In genomic region chr5:81525690-81526089, GRCh38 we compare ENCODE assay signal across 13 cellular contexts.
DNase-seq lines count a peak whose midpoint lies in the region; ATAC-seq, FAIRE-seq and TF ChIP-seq lines count a peak whose summit lies in the region.
"Had no signal": no experiment of that assay in that cellular context is flagged by ENCODE, and none has a peak within 500 bp of the region (broad histone marks: within the 10 kb centered on the region; RNA-seq: fewer than 3 reads in every experiment).

No MANE protein-coding gene starts in this region.

- H3K4me3 ChIP-seq in foreskin fibroblast (ENCODE audit: low read depth in 1 of 2, low read length in 2 of 2), result no peak overlapping the region
- no peak overlapping the region for H3K4me3 ChIP-seq in spleen

- TF ChIP-seq CTCF in CD14-positive monocyte (IDR thresholded peaks at IDR 0.05) (no peak), foreskin fibroblast (IDR thresholded peaks at IDR 0.05; ENCODE audit: low read depth, low read length) (no peak), spleen (IDR thresholded peaks at IDR 0.05 in 8 of 11, conservative IDR thresholded peaks at IDR 0.05 in 3 of 11) (no peak)

- H3K4me3 Mint-ChIP-seq in CD14-positive monocyte, result no peak overlapping the region
- no peak overlapping the region for H3K4me3 Mint-ChIP-seq in activated T-helper 17 cell treated with anti-CD3 and anti-CD28 coated beads, Interleukin-2, amount 50 U/mL, for 72 hours
- H3K4me3 Mint-ChIP-seq: immature natural killer cell had no signal

- FAIRE-seq in H54 (lab: Jason Lieb, UNC), result peak; percentile 36

- H3K27ac ChIP-seq in spleen, result no peak overlapping the region
- H3K27ac ChIP-seq: foreskin keratinocyte had no signal

- H3K27me3 ChIP-seq in spleen (replicated peaks in 1 of 7), result no peaks in the 10 kb centered on the region
- H3K27me3 ChIP-seq: foreskin keratinocyte had no signal

- H3K36me3 ChIP-seq in spleen, result no peaks in the 10 kb centered on the region

- intact Hi-C loops in CD14-positive monocyte (cut with micrococcal nuclease), result no loop called here
- intact Hi-C loops in spleen (cut with DNase I; ENCODE audit: low total_unique reads), result no loop called here

- peak; percentile 58 for ATAC-seq in activated T-helper 17 cell treated with anti-CD3 and anti-CD28 coated beads, Interleukin-2, amount 50 U/mL, for 72 hours (replicated peaks)
- no peak for ATAC-seq in HG03280 (IDR thresholded peaks at IDR 0.05; ENCODE audit: unreplicated experiment)
- ATAC-seq in GM21737 (IDR thresholded peaks at IDR 0.05; ENCODE audit: unreplicated experiment), result no peak
- ATAC-seq: foreskin keratinocyte, sciatic nerve had no signal

- DNase-seq in CD14-positive monocyte (ENCODE audit: low spot score) (no peak), H54 (ENCODE audit: insufficient read length, low spot score) (no peak), foreskin fibroblast (peak; percentile 5 to 6), spleen (no peak), NCI-H446 treated with DMSO at 0.1 percent for 48 hours (lab: John Stamatoyannopoulos, UW) (no peak)
- DNase-seq: activated CD8-positive, alpha-beta memory T cell treated with anti-CD3 and anti-CD28 coated beads, Interleukin-2, amount 50 U/mL, for 4 hours; foreskin keratinocyte; GOT3; immature natural killer cell had no signal

- no peaks in the 10 kb centered on the region for H3K9me3 Mint-ChIP-seq in CD14-positive monocyte
- H3K9me3 Mint-ChIP-seq in activated T-helper 17 cell treated with anti-CD3 and anti-CD28 coated beads, Interleukin-2, amount 50 U/mL, for 72 hours, result no peaks in the 10 kb centered on the region
- H3K9me3 Mint-ChIP-seq: immature natural killer cell had no signal

- WGBS in spleen, 5 donors, result 44 to 60% (median 57%) methylated on average over 2 of the region's 2 CpGs

- no peaks in the 10 kb centered on the region for H3K36me3 Mint-ChIP-seq in CD14-positive monocyte
- no peaks in the 10 kb centered on the region for H3K36me3 Mint-ChIP-seq in activated T-helper 17 cell treated with anti-CD3 and anti-CD28 coated beads, Interleukin-2, amount 50 U/mL, for 72 hours (ENCODE audit: low read depth)

- peak overlapping the region in 5 of 7 donors; percentile 6 to 86 (median 60) for H3K27ac Mint-ChIP-seq in CD14-positive monocyte
- H3K27ac Mint-ChIP-seq in activated T-helper 17 cell treated with anti-CD3 and anti-CD28 coated beads, Interleukin-2, amount 50 U/mL, for 72 hours, result peak overlapping the region; percentile 58
- H3K27ac Mint-ChIP-seq: immature natural killer cell had no signal

- peaks cover 11% of the 10 kb centered on the region for H3K4me1 Mint-ChIP-seq in CD14-positive monocyte
- H3K4me1 Mint-ChIP-seq in activated T-helper 17 cell treated with anti-CD3 and anti-CD28 coated beads, Interleukin-2, amount 50 U/mL, for 72 hours, result peaks cover 7% of the 10 kb centered on the region
- H3K4me1 Mint-ChIP-seq: immature natural killer cell had no signal

- TF ChIP-seq POLR2A in H54 (IDR thresholded peaks at IDR 0.05; ENCODE audit: low read depth, low read length) (no peak), spleen (IDR thresholded peaks at IDR 0.05) (no peak)

- no peaks in the 10 kb centered on the region for H3K27me3 Mint-ChIP-seq in CD14-positive monocyte (ENCODE audit: low read depth in 3 of 3)
- H3K27me3 Mint-ChIP-seq in activated T-helper 17 cell treated with anti-CD3 and anti-CD28 coated beads, Interleukin-2, amount 50 U/mL, for 72 hours, result no peaks in the 10 kb centered on the region

- H3K4me1 ChIP-seq in spleen, result no peaks in the 10 kb centered on the region
- H3K4me1 ChIP-seq: foreskin keratinocyte had no signal

- no peaks in the 10 kb centered on the region for H3K9me3 ChIP-seq in spleen

Comparison
In these comparisons a context has a peak if more than half of its experiments do, and no peak if none do; other contexts are left out.
1. DNase-seq: peak in foreskin fibroblast (2 of 2); none in CD14-positive monocyte (single experiment), H54 (single experiment), spleen (single experiment) and NCI-H446 treated with DMSO at 0.1 percent for 48 hours (single experiment).